In genomic region chr19:3163230-3163886, GRCh38 we compare ENCODE assay signal across 8 cellular contexts. TPM values are rescaled to one million over a fixed set of nuclear protein-coding genes. Genes with fewer than 3 reads are reported as not detected.
A peak's percentile ranks its signal among the peaks of the same experiment; 100 is the strongest.
DNase-seq lines count a peak whose midpoint lies in the region; ATAC-seq and TF ChIP-seq lines count a peak whose summit lies in the region.

No MANE protein-coding gene starts in this region.

- no peak overlapping the region for H4K8ac ChIP-seq in trophoblast cell (ENCODE audit: low read depth, low read length)

- no peaks in the 10 kb centered on the region for H3K9me3 Mint-ChIP-seq in glutamatergic neuron (ENCODE audit: unreplicated experiment)

- H3K9me3 ChIP-seq in trophoblast cell (ENCODE audit: insufficient read depth, low read depth, low read length), result peaks cover 3% of the 10 kb centered on the region

- no peak overlapping the region for H3K27ac Mint-ChIP-seq in glutamatergic neuron (ENCODE audit: unreplicated experiment)

- ATAC-seq in HG03025 (IDR thresholded peaks at IDR 0.05; ENCODE audit: low FRiP score, unreplicated experiment) (no peak), HG03521 (IDR thresholded peaks at IDR 0.05; ENCODE audit: unreplicated experiment) (no peak)

- peak; percentile 85 for TF ChIP-seq CTCF in glutamatergic neuron (IDR thresholded peaks at IDR 0.05; ENCODE audit: partially characterized antibody, unreplicated experiment)

- no CpG with 5 or more reads among the region's 27 CpGs for WGBS in trophoblast cell (ENCODE audit: extremely low coverage, insufficient coverage, insufficient read length)

- H2AFZ ChIP-seq in trophoblast cell (ENCODE audit: insufficient read depth, low read length, poor library complexity), result no peak overlapping the region

- no peaks in the 10 kb centered on the region for H3K4me1 Mint-ChIP-seq in glutamatergic neuron (ENCODE audit: low read depth, unreplicated experiment)

- H3K9ac ChIP-seq in trophoblast cell (ENCODE audit: low read length), result no peak overlapping the region

- DNase-seq in G401 (ENCODE audit: low spot score) (peak; percentile 80), LoVo (ENCODE audit: low spot score) (peak; percentile 67), SHP77 (lab: John Stamatoyannopoulos, UW) (peak; percentile 39 to 47), glutamatergic neuron (peak; percentile 77), trophoblast cell (peak; percentile 38 to 78)
- DNase-seq in activated effector memory CD4-positive, alpha-beta T cell treated with anti-CD3 and anti-CD28 coated beads, Interleukin-2, amount 50 U/mL, for 16 hours, result peak; percentile 88

- H2BK12ac ChIP-seq in trophoblast cell (ENCODE audit: low read length), result no peak overlapping the region

- no peak overlapping the region for H2BK120ac ChIP-seq in trophoblast cell (ENCODE audit: insufficient read depth, low read length, poor library complexity)

- no peak overlapping the region for H3K4me3 Mint-ChIP-seq in glutamatergic neuron (ENCODE audit: unreplicated experiment)

- no peak overlapping the region for H2AK5ac ChIP-seq in trophoblast cell (ENCODE audit: low read length)

- no peaks in the 10 kb centered on the region for H3K4me1 ChIP-seq in trophoblast cell (ENCODE audit: control insufficient read depth in 1 of 2, insufficient read depth in 2 of 2, low read length in 2 of 2)

- H3K4me2 ChIP-seq in trophoblast cell (ENCODE audit: low read length), result no peak overlapping the region

- H4K91ac ChIP-seq in trophoblast cell (ENCODE audit: low read depth, low read length), result no peak overlapping the region

- no peaks in the 10 kb centered on the region for H3K79me1 ChIP-seq in trophoblast cell (ENCODE audit: low read length)

- H3K27ac ChIP-seq in trophoblast cell (ENCODE audit: low read depth, low read length), result no peak overlapping the region

- H3K27me3 ChIP-seq in trophoblast cell (ENCODE audit: insufficient read depth, low read length), result no peaks in the 10 kb centered on the region

- no peaks in the 10 kb centered on the region for H3K79me2 ChIP-seq in trophoblast cell (ENCODE audit: control insufficient read depth, insufficient read depth, low read length, poor library complexity)

- no peak overlapping the region for H4K12ac ChIP-seq in trophoblast cell (ENCODE audit: low read depth, low read length)

- no peak overlapping the region for H3K18ac ChIP-seq in trophoblast cell (ENCODE audit: low read length)

- no peak overlapping the region for H3K14ac ChIP-seq in trophoblast cell (ENCODE audit: low read length)

- H3K27me3 Mint-ChIP-seq in glutamatergic neuron (ENCODE audit: unreplicated experiment), result peaks cover 2% of the 10 kb centered on the region

- H2BK5ac ChIP-seq in trophoblast cell (ENCODE audit: low read depth, low read length, poor library complexity), result no peak overlapping the region

- no peak overlapping the region for H3K4ac ChIP-seq in trophoblast cell (ENCODE audit: low read depth, low read length)

- H3K36me3 ChIP-seq in trophoblast cell (ENCODE audit: control insufficient read depth in 1 of 2, insufficient read depth in 2 of 2, low read length in 2 of 2), result no peaks in the 10 kb centered on the region

- H3K4me3 ChIP-seq in trophoblast cell (ENCODE audit: low read depth, low read length), result no peak overlapping the region

- no peaks in the 10 kb centered on the region for H3K36me3 Mint-ChIP-seq in glutamatergic neuron (ENCODE audit: unreplicated experiment)

- H3K23ac ChIP-seq in trophoblast cell (ENCODE audit: low read length), result no peak overlapping the region

- in situ Hi-C loops in G401 (cut with HindIII; ENCODE audit: low sequenced_read_pairs), result no loop called here

RNA-seq across cellular contexts. Expression of gene S1PR4, which starts 15.2 kb away (rescaled TPM):
- not detected in 2 replicates for total RNA-seq in G401 (2014; rRNA removed; shearing (Covaris generic))
- total RNA-seq in glutamatergic neuron (ENCODE audit: unreplicated experiment), result not detected
- not detected in 2 replicates for polyA plus RNA-seq in trophoblast cell (2013)

RNA-seq across cellular contexts. Expression of gene NCLN, which starts 22.4 kb away (rescaled TPM):
- 77.5 and 82.5 TPM in 2 replicates for total RNA-seq in G401 (2014; rRNA removed; shearing (Covaris generic))
- total RNA-seq in glutamatergic neuron (ENCODE audit: unreplicated experiment), result 54.4 TPM
- 46.0 and 49.1 TPM in 2 replicates for polyA plus RNA-seq in trophoblast cell (2013)

RNA-seq across cellular contexts. Expression of gene GNA15, which starts 27.5 kb away (rescaled TPM):
- 2.8 and 3.7 TPM in 2 replicates for total RNA-seq in G401 (2014; rRNA removed; shearing (Covaris generic))
- not detected for total RNA-seq in glutamatergic neuron (ENCODE audit: unreplicated experiment)
- polyA plus RNA-seq in trophoblast cell (2013), result 0.03 TPM in 1 of 2 replicates, not detected in the other
